8 cellular contexts compared by ENCODE assay signal in genomic region chr20:21628800-21629199, GRCh38.
"Had no signal": no experiment of that assay in that cellular context is flagged by ENCODE, and none has a peak within 500 bp of the region (broad histone marks: within the 10 kb centered on the region; RNA-seq: fewer than 3 reads in every experiment).

No MANE protein-coding gene starts in this region.

- H3K9ac ChIP-seq: GM23248 had no signal

- H3K4me1 ChIP-seq: HAP-1 had no signal

- H3K36me3 ChIP-seq: HAP-1 had no signal

- H3K9me3 ChIP-seq: HAP-1 had no signal

- H2AFZ ChIP-seq: GM23248 had no signal

- FAIRE-seq: HepG2 had no signal

- DNase-seq: GM23248, GOT3, H7, HFFc6, KBM-7 had no signal

- H3K27ac ChIP-seq: GM23248, HL-60 had no signal

- H3K4me3 ChIP-seq: GM23248, HAP-1 had no signal
